ENCODE assay signal across 10 cellular contexts in genomic region chr18:6561029-6561861, GRCh38.
DNase-seq lines count a peak whose midpoint lies in the region; ATAC-seq and TF ChIP-seq lines count a peak whose summit lies in the region.
"Had no signal": no experiment of that assay in that cellular context is flagged by ENCODE, and none has a peak within 500 bp of the region (broad histone marks: within the 10 kb centered on the region; RNA-seq: fewer than 3 reads in every experiment).

No MANE protein-coding gene starts in this region.

- in situ Hi-C loops in GM23248 (cut with MboI) (loop anchor here (25.0 kb wide), 1 partner anchor 626 kb away; no protein-coding TSS in a partner anchor), ACHN (cut with HindIII; ENCODE audit: low pct_ligation_motif_present, low pct_unique_long_range_greater_than_20kb, low sequenced_read_pairs) (no loop called here)

- no peak for TF ChIP-seq CTCF in RWPE2 (IDR thresholded peaks at IDR 0.05; ENCODE audit: poor library complexity, severe bottlenecking)
- TF ChIP-seq CTCF in foreskin fibroblast (IDR thresholded peaks at IDR 0.05; ENCODE audit: low read depth, low read length) = no peak
- no peak for TF ChIP-seq CTCF in progenitor cell of endocrine pancreas (IDR thresholded peaks at IDR 0.05; ENCODE audit: unreplicated experiment)
- TF ChIP-seq CTCF in natural killer cell (IDR thresholded peaks at IDR 0.05) = no peak

- H3K36me3 Mint-ChIP-seq in progenitor cell of endocrine pancreas (ENCODE audit: insufficient read depth) (no peaks in the 10 kb centered on the region), natural killer cell (no peaks in the 10 kb centered on the region)
- H3K36me3 Mint-ChIP-seq: memory B cell had no signal

- H3K4me1 Mint-ChIP-seq in progenitor cell of endocrine pancreas (ENCODE audit: low read depth) (peaks cover 43% of the 10 kb centered on the region), natural killer cell (no peaks in the 10 kb centered on the region)
- H3K4me1 Mint-ChIP-seq: memory B cell had no signal

- DNase-seq in GM23248 (peak; percentile 24), RWPE2 (ENCODE audit: low spot score) (no peak), foreskin fibroblast (peak; percentile 8 to 71), progenitor cell of endocrine pancreas (ENCODE audit: low spot score, unreplicated experiment) (no peak), ACHN (no peak), T-helper 1 cell (no peak), natural killer cell (no peak), HUDEP-2 (lab: John Stamatoyannopoulos, UW; ENCODE audit: unreplicated experiment in 76 of 76) (no peak)

- no peaks in the 10 kb centered on the region for H3F3A ChIP-seq in GM23248 (ENCODE audit: insufficient read depth)

- H3K27me3 Mint-ChIP-seq in progenitor cell of endocrine pancreas (no peaks in the 10 kb centered on the region), natural killer cell (ENCODE audit: low read depth in 2 of 2) (no peaks in the 10 kb centered on the region)

- H3K4me2 ChIP-seq in GM23248 (ENCODE audit: unreplicated experiment) = no peak overlapping the region

- H3K27me3 ChIP-seq in GM23248 (replicated peaks; ENCODE audit: insufficient read depth) = peaks cover 22% of the 10 kb centered on the region
- H3K27me3 ChIP-seq in RWPE2 (ENCODE audit: insufficient read depth, poor library complexity, severe bottlenecking) = no peaks in the 10 kb centered on the region

- intact Hi-C loops in natural killer cell (cut with micrococcal nuclease) = no loop called here

- WGBS in GM23248 (ENCODE audit: low coverage in 1 of 2, low lambda C conversion rate in 2 of 2, missing lambda C conversion rate in 2 of 2), 2 experiments = 18 to 21% methylated on average over 14 of the region's 14 CpGs

- H3K27ac Mint-ChIP-seq in progenitor cell of endocrine pancreas (peak overlapping the region; percentile 28), natural killer cell (no peak overlapping the region)
- H3K27ac Mint-ChIP-seq: memory B cell had no signal

- H3K9ac ChIP-seq in GM23248 = no peak overlapping the region

- H3K4me3 Mint-ChIP-seq in progenitor cell of endocrine pancreas (ENCODE audit: low read depth) (no peak overlapping the region), natural killer cell (no peak overlapping the region)
- H3K4me3 Mint-ChIP-seq: memory B cell had no signal

- H4K20me1 ChIP-seq in GM23248 (ENCODE audit: insufficient read depth) = no peaks in the 10 kb centered on the region

- H3K9me2 ChIP-seq in GM23248 (ENCODE audit: insufficient read depth) = no peaks in the 10 kb centered on the region

- H3K36me3 ChIP-seq in GM23248 (ENCODE audit: low read depth) (no peaks in the 10 kb centered on the region), RWPE2 (ENCODE audit: low read depth) (no peaks in the 10 kb centered on the region)

- H3K4me1 ChIP-seq in GM23248 (ENCODE audit: insufficient read depth) (no peaks in the 10 kb centered on the region), RWPE2 (ENCODE audit: insufficient read depth, poor library complexity, severe bottlenecking) (peaks cover 5% of the 10 kb centered on the region)

- H3K9me3 ChIP-seq in GM23248 (ENCODE audit: low read depth) (no peaks in the 10 kb centered on the region), RWPE2 (ENCODE audit: severe bottlenecking) (no peaks in the 10 kb centered on the region)

- no peaks in the 10 kb centered on the region for H3K9me3 Mint-ChIP-seq in progenitor cell of endocrine pancreas (ENCODE audit: low read depth)
- no peaks in the 10 kb centered on the region for H3K9me3 Mint-ChIP-seq in natural killer cell

- H3K27ac ChIP-seq in GM23248 (no peak overlapping the region), RWPE2 (ENCODE audit: poor library complexity, severe bottlenecking) (no peak overlapping the region)
- H3K27ac ChIP-seq: C4-2B had no signal

- no peak overlapping the region for H3K4me3 ChIP-seq in GM23248
- H3K4me3 ChIP-seq in RWPE2 (ENCODE audit: severe bottlenecking) = no peak overlapping the region
- no peak overlapping the region for H3K4me3 ChIP-seq in foreskin fibroblast (ENCODE audit: low read depth in 1 of 2, low read length in 2 of 2)

- H3K79me2 ChIP-seq in GM23248 (ENCODE audit: insufficient read depth) = no peaks in the 10 kb centered on the region

- ATAC-seq in RWPE2 (ENCODE audit: low read depth) = peak; percentile 19; the same call in 1 of the 3 replicates
- ATAC-seq in natural killer cell = no peak

- H2AFZ ChIP-seq in GM23248 = no peak overlapping the region

Comparison
In these comparisons a context has a peak if more than half of its experiments do, and no peak if none do; other contexts are left out.
1. DNase-seq: peak in GM23248 (single experiment) and foreskin fibroblast (2 of 2); none in RWPE2 (single experiment), progenitor cell of endocrine pancreas (single experiment), ACHN (single experiment), T-helper 1 cell (0 of 5), natural killer cell (single experiment) and HUDEP-2 (0 of 76).